In the genomic region with DNA sequence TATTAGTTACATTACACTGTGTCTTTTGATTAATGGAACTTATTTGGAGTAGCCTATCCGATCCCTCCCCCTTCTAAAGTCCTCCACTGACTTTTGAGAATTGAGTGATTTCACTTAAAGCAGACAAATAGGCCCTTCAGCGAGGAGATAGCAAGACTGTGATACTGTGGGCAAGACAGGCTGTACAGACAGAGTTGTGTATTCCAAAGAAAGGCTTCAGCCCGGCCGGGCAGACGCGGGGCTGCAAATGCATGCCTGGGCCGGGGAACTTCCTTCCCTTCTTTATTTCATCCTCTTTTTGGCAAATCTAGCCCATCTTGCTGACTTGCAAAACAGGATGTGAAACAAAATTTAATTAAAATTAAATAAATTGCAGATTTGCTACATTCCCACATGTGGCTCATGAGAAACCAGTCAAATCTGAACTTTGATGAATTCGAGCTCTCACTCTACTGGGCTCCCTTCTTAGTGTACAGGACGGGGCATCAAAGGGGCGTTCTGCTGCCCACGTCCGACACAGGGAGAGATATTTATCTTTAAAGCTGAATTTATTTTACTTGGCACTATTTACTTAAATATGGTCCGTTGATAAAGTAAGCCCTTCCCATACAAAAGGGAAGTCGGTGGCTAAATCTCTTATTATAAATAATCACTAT, we compare ENCODE assay signal across 14 cellular contexts.
DNase-seq lines count a peak whose midpoint lies in the region; ATAC-seq and TF ChIP-seq lines count a peak whose summit lies in the region.
"Had no signal": no experiment of that assay in that cellular context is flagged by ENCODE, and none has a peak within 500 bp of the region (broad histone marks: within the 10 kb centered on the region; RNA-seq: fewer than 3 reads in every experiment).

No MANE protein-coding gene starts in this region.

- peak overlapping the region; percentile 44 for H3K4me3 ChIP-seq in A673 (ENCODE audit: low read depth, low read length, poor library complexity, severe bottlenecking)
- H3K4me3 ChIP-seq in GM23338 = no peak overlapping the region
- no peak overlapping the region for H3K4me3 ChIP-seq in endodermal cell (ENCODE audit: low read length)
- H3K4me3 ChIP-seq in mesendoderm (ENCODE audit: low read length) = no peak overlapping the region

- no peak overlapping the region for H4K8ac ChIP-seq in mesendoderm (ENCODE audit: low read depth, low read length)

- peak overlapping the region; percentile 56 for H2BK5ac ChIP-seq in mesendoderm (ENCODE audit: low read length)

- peak overlapping the region; percentile 63 for H2AFZ ChIP-seq in GM23338

- H3K4me3 Mint-ChIP-seq in GM23338 (no peak overlapping the region), endodermal cell (no peak overlapping the region)
- H3K4me3 Mint-ChIP-seq: H9 had no signal

- H3K36me3 ChIP-seq in A673 (ENCODE audit: insufficient read depth, low read length, poor library complexity, severe bottlenecking) = no peaks in the 10 kb centered on the region
- H3K36me3 ChIP-seq in GM23338 (ENCODE audit: insufficient read depth) = no peaks in the 10 kb centered on the region
- no peaks in the 10 kb centered on the region for H3K36me3 ChIP-seq in endodermal cell (ENCODE audit: control insufficient read depth, insufficient read depth, low read length)
- H3K36me3 ChIP-seq in mesendoderm (ENCODE audit: control insufficient read depth, insufficient read depth, low read length) = no peaks in the 10 kb centered on the region

- ATAC-seq in GM23338 = no peak

- POLR2A ChIA-PET in A673 (lab: Charles Lee; ENCODE audit: low non-redundant PET) = interaction anchor here (0.7 kb wide), 1 partner anchor 1955 kb away, joined by 3 read pairs; no protein-coding TSS in a partner anchor

- H3K4me1 ChIP-seq in A673 (ENCODE audit: insufficient read depth, low read length, poor library complexity, severe bottlenecking) = peaks cover 42% of the 10 kb centered on the region
- H3K4me1 ChIP-seq in GM23338 (ENCODE audit: insufficient read depth) = peaks cover 32% of the 10 kb centered on the region
- peaks cover 13% of the 10 kb centered on the region for H3K4me1 ChIP-seq in endodermal cell (ENCODE audit: control insufficient read depth, insufficient read depth, low read length)
- H3K4me1 ChIP-seq in mesendoderm (ENCODE audit: control insufficient read depth, low read depth, low read length) = peaks cover 5% of the 10 kb centered on the region

- H4K5ac ChIP-seq in mesendoderm (ENCODE audit: low read length) = no peak overlapping the region

- intact Hi-C loops in A673 (cut with micrococcal nuclease; ENCODE audit: unreplicated experiment) = loop anchor here (1.0 to 10.0 kb wide), 6 partner anchors 95 to 1888 kb away; no protein-coding TSS in a partner anchor

- TF ChIP-seq CTCF in A673 (conservative IDR thresholded peaks at IDR 0.05; ENCODE audit: low read depth, low read length) (no peak), GM23338 (conservative IDR thresholded peaks at IDR 0.05; ENCODE audit: low read depth in 2 of 2) (no peak), endodermal cell (conservative IDR thresholded peaks at IDR 0.05) (no peak)

- H3K9me3 ChIP-seq in A673 (ENCODE audit: low read depth, low read length, poor library complexity, severe bottlenecking) (no peaks in the 10 kb centered on the region), endodermal cell (ENCODE audit: control insufficient read depth, low read length) (no peaks in the 10 kb centered on the region)

- H3K18ac ChIP-seq in mesendoderm (ENCODE audit: low read length) = peak overlapping the region; percentile 69

- H3K79me2 ChIP-seq in GM23338 (replicated peaks; ENCODE audit: insufficient read depth) = no peaks in the 10 kb centered on the region
- H3K79me2 ChIP-seq in mesendoderm (ENCODE audit: control insufficient read depth, insufficient read depth, low read length) = no peaks in the 10 kb centered on the region

- H2BK120ac ChIP-seq in mesendoderm (ENCODE audit: low read depth, low read length) = no peak overlapping the region

- peaks cover 37% of the 10 kb centered on the region for H3K4me1 Mint-ChIP-seq in GM23338
- peaks cover 44% of the 10 kb centered on the region for H3K4me1 Mint-ChIP-seq in endodermal cell

- 77% methylated on average over 7 to 14 of the region's 14 CpGs for WGBS in endodermal cell (ENCODE audit: insufficient coverage in 1 of 2, insufficient read length in 1 of 2), 2 experiments
- WGBS in mesendoderm (ENCODE audit: extremely low coverage, insufficient coverage, low lambda C conversion rate) = no CpG with 5 or more reads among the region's 14 CpGs

- no peaks in the 10 kb centered on the region for H3K36me3 Mint-ChIP-seq in GM23338 (ENCODE audit: low read depth)
- H3K36me3 Mint-ChIP-seq in endodermal cell (ENCODE audit: low read depth) = no peaks in the 10 kb centered on the region

- H2AK5ac ChIP-seq in mesendoderm (ENCODE audit: low read length) = no peak overlapping the region

- no peaks in the 10 kb centered on the region for H4K20me1 ChIP-seq in GM23338 (replicated peaks; ENCODE audit: insufficient read depth)

- H2BK15ac ChIP-seq in mesendoderm (replicated peaks; ENCODE audit: low read depth) = no peak overlapping the region

- peak overlapping the region; percentile 31 for H3K4ac ChIP-seq in mesendoderm (ENCODE audit: low read depth, low read length)

- peak; percentile 35 for DNase-seq in A673 (ENCODE audit: low spot score)
- DNase-seq in GM23338 (ENCODE audit: low spot score) = peak; percentile 25
- DNase-seq in endodermal cell = peak; percentile 62
- DNase-seq in mesendoderm = peak; percentile 86
- DNase-seq in germinal center (ENCODE audit: low spot score) = no peak
- DNase-seq in NCI-H146 treated with DMSO at 0.1 percent for 48 hours (lab: John Stamatoyannopoulos, UW; ENCODE audit: unreplicated experiment) = no peak
- no peak for DNase-seq in globus pallidus (ENCODE audit: low spot score)
- DNase-seq in SHP77 (lab: John Stamatoyannopoulos, UW) = no peak
- DNase-seq: DMS153, H9, NCI-H1417 treated with DMSO at 0.1 percent for 48 hours, NCI-H2029 treated with DMSO at 0.1 percent for 48 hours, NCI-H510A had no signal

- peak overlapping the region; percentile 12; the same call in 1 of the 2 replicates for H3K4me2 ChIP-seq in GM23338
- H3K4me2 ChIP-seq in mesendoderm (ENCODE audit: low read length) = no peak overlapping the region

- H3K9me3 Mint-ChIP-seq in GM23338 (no peaks in the 10 kb centered on the region; the same call in 2 of the 3 replicates), endodermal cell (no peaks in the 10 kb centered on the region)
- H3K9me3 Mint-ChIP-seq: H9 had no signal

- H3K9ac ChIP-seq in endodermal cell (ENCODE audit: extremely low read depth, low read length, poor library complexity, severe bottlenecking) = peak overlapping the region; percentile 24
- peak overlapping the region; percentile 25 for H3K9ac ChIP-seq in mesendoderm (ENCODE audit: low read length)

- peak overlapping the region; percentile 80 for H3K56ac ChIP-seq in mesendoderm (ENCODE audit: low read length)

- TSS peak; percentile 76 for BruUV-seq in A673 (replicated peaks; lab: Mats Ljungman, UMichigan)

- H3K27me3 ChIP-seq in A673 (replicated peaks; ENCODE audit: insufficient read depth, low read depth, low read length, poor library complexity) (no peaks in the 10 kb centered on the region), GM23338 (ENCODE audit: insufficient read depth) (no peaks in the 10 kb centered on the region), endodermal cell (ENCODE audit: control insufficient read depth, insufficient read depth, low read length, poor library complexity, severe bottlenecking) (no peaks in the 10 kb centered on the region), mesendoderm (ENCODE audit: insufficient read depth, low read length, poor library complexity) (no peaks in the 10 kb centered on the region)

- CTCF ChIA-PET in A673 (lab: Charles Lee) = interaction anchor here (0.9 kb wide), 1 partner anchor 1537 kb away, joined by 3 read pairs; no protein-coding TSS in a partner anchor

- no peak overlapping the region for H3K23ac ChIP-seq in mesendoderm (ENCODE audit: low read length)

- H3K79me1 ChIP-seq in mesendoderm (ENCODE audit: low read length) = no peaks in the 10 kb centered on the region

- no peaks in the 10 kb centered on the region for H3F3A ChIP-seq in GM23338 (replicated peaks; ENCODE audit: low read depth)

- H3K27me3 Mint-ChIP-seq in GM23338 (ENCODE audit: insufficient read depth, low read depth, poor library complexity) = peaks cover 7% of the 10 kb centered on the region
- no peaks in the 10 kb centered on the region for H3K27me3 Mint-ChIP-seq in endodermal cell (ENCODE audit: insufficient read depth)

- H3K27ac Mint-ChIP-seq in GM23338 = no peak overlapping the region
- H3K27ac Mint-ChIP-seq in endodermal cell = peak overlapping the region; percentile 76
- H3K27ac Mint-ChIP-seq: H9 had no signal

- H3K27ac ChIP-seq in A673 (ENCODE audit: low read depth, low read length, poor library complexity, severe bottlenecking) (peak overlapping the region; percentile 68), GM23338 (ENCODE audit: low read depth) (no peak overlapping the region; the same call in 1 of the 2 replicates), endodermal cell (ENCODE audit: low read depth, low read length) (no peak overlapping the region), mesendoderm (ENCODE audit: low read depth, low read length) (no peak overlapping the region)
- H3K27ac ChIP-seq: RWPE1 had no signal

- no peaks in the 10 kb centered on the region for H3K9me2 ChIP-seq in GM23338 (ENCODE audit: insufficient read depth)

TF ChIP-seq in GM23338, 12 proteins besides CTCF, POLR2A, EP300 and RAD21 (continues in another document):
- TF ChIP-seq ETS1 (IDR thresholded peaks at IDR 0.05) (no peak), ZNF331 (CRISPR knock-in tag; IDR thresholded peaks at IDR 0.05; ENCODE audit: low read depth) (no peak), NANOG (IDR thresholded peaks at IDR 0.05; ENCODE audit: borderline replicate concordance) (no peak), JUNB (IDR thresholded peaks at IDR 0.05; ENCODE audit: unreplicated experiment) (no peak), CREB1 (CRISPR knock-in tag; IDR thresholded peaks at IDR 0.05; ENCODE audit: low read depth) (no peak)

Comparison
In these comparisons a context has a peak if more than half of its experiments do, and no peak if none do; other contexts are left out.
1. DNase-seq: peak in A673 (single experiment), GM23338 (single experiment), endodermal cell (single experiment) and mesendoderm (single experiment); none in germinal center (single experiment), NCI-H146 treated with DMSO at 0.1 percent for 48 hours (single experiment), globus pallidus (single experiment) and SHP77 (0 of 2).